In the genomic region with DNA sequence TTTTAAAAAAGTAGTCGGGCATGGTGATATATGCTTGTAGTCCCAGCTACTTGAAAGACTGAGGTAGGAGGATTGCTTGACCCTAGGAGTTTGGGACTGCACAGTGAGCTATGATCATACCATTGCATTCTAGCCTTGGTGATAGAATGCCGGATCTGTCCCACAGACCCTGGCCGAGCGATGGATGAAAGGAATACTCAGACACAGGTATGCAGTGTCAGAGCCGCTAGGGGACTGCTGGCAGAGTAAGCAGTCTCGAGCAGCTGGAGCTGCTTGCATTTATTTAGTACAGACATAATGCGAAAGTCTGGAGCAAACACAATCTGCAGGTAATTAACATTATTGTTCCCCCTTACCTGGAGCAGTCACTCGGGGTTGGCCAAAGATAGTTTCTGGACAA, we compare ENCODE assay signal across 1 cellular context.
TF ChIP-seq lines count a peak whose summit lies in the region.

No MANE protein-coding gene starts in this region.

TF ChIP-seq in WTC11, 78 proteins besides CTCF, POLR2A, EP300 and RAD21 (continued from another document):
- TF ChIP-seq, protein P1, sequence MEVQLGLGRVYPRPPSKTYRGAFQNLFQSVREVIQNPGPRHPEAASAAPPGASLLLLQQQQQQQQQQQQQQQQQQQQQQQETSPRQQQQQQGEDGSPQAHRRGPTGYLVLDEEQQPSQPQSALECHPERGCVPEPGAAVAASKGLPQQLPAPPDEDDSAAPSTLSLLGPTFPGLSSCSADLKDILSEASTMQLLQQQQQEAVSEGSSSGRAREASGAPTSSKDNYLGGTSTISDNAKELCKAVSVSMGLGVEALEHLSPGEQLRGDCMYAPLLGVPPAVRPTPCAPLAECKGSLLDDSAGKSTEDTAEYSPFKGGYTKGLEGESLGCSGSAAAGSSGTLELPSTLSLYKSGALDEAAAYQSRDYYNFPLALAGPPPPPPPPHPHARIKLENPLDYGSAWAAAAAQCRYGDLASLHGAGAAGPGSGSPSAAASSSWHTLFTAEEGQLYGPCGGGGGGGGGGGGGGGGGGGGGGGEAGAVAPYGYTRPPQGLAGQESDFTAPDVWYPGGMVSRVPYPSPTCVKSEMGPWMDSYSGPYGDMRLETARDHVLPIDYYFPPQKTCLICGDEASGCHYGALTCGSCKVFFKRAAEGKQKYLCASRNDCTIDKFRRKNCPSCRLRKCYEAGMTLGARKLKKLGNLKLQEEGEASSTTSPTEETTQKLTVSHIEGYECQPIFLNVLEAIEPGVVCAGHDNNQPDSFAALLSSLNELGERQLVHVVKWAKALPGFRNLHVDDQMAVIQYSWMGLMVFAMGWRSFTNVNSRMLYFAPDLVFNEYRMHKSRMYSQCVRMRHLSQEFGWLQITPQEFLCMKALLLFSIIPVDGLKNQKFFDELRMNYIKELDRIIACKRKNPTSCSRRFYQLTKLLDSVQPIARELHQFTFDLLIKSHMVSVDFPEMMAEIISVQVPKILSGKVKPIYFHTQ (CRISPR knock-in tag; IDR thresholded peaks at IDR 0.05) = no peak
